ENCODE assay signal across 13 cellular contexts in the genomic region with DNA sequence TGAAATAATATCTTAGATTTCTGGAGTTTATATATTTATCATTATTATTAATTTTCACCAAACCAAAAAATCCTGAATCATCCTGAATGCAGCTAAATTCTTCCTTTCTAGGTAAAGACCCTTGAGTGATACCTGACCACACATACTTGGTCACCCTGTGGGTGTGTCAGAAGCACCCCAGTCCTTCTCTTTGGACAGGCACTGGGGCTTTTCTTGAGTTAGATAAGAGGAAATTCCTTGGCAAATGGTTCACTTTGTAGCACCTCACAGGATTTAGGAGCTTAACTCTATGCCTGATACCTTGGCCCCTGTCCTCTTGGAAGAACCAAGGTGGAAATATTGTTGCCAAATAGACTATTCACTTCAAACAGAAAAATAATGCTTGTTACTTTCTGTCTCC.
DNase-seq lines count a peak whose midpoint lies in the region; ATAC-seq, FAIRE-seq and TF ChIP-seq lines count a peak whose summit lies in the region.
"Had no signal": no experiment of that assay in that cellular context is flagged by ENCODE, and none has a peak within 500 bp of the region (broad histone marks: within the 10 kb centered on the region; RNA-seq: fewer than 3 reads in every experiment).

No MANE protein-coding gene starts in this region.

- H4K20me1 ChIP-seq in GM12878 (ENCODE audit: control insufficient read depth, insufficient read depth): no peaks in the 10 kb centered on the region
- H4K20me1 ChIP-seq: BLaER1 treated with 17β-estradiol and CSF1 and Interleukin-3, amounts not matched to agents 10 nM and 100 nM had no signal

- H3K27me3 ChIP-seq in GM12878 (replicated peaks in 1 of 2; ENCODE audit: control insufficient read depth in 2 of 2, insufficient read depth in 2 of 2, low read length in 1 of 2): no peaks in the 10 kb centered on the region
- no peaks in the 10 kb centered on the region for H3K27me3 ChIP-seq in thyroid gland
- H3K27me3 ChIP-seq: BLaER1 treated with 17β-estradiol and CSF1 and Interleukin-3, amounts not matched to agents 10 nM and 100 nM had no signal

- no peak overlapping the region for H3K4me3 Mint-ChIP-seq in natural killer cell
- no peak overlapping the region for H3K4me3 Mint-ChIP-seq in natural killer cell treated with Interleukin-12 subunit alpha and Interleukin-12 subunit beta and Interleukin-15 and Interleukin-18, amount 100 ng/mL, for 72 hours
- H3K4me3 Mint-ChIP-seq: B cell; CD8-positive, alpha-beta T cell had no signal

- H3K9me3 Mint-ChIP-seq in natural killer cell: no peaks in the 10 kb centered on the region
- no peaks in the 10 kb centered on the region for H3K9me3 Mint-ChIP-seq in natural killer cell treated with Interleukin-12 subunit alpha and Interleukin-12 subunit beta and Interleukin-15 and Interleukin-18, amount 100 ng/mL, for 72 hours
- H3K9me3 Mint-ChIP-seq: CD8-positive, alpha-beta T cell had no signal

- no TSS peak for BruUV-seq in GM12878 (replicated peaks; lab: Mats Ljungman, UMichigan)

- POLR2A ChIA-PET in GM12878 (lab: Charles Lee): no interaction called here

- no peaks in the 10 kb centered on the region for H3K4me1 Mint-ChIP-seq in natural killer cell
- H3K4me1 Mint-ChIP-seq in natural killer cell treated with Interleukin-12 subunit alpha and Interleukin-12 subunit beta and Interleukin-15 and Interleukin-18, amount 100 ng/mL, for 72 hours (ENCODE audit: low read depth in 2 of 2): no peaks in the 10 kb centered on the region
- H3K4me1 Mint-ChIP-seq: B cell had no signal

- H3K9me3 ChIP-seq in GM12878 (replicated peaks; ENCODE audit: control insufficient read depth, insufficient read depth, low read length): no peaks in the 10 kb centered on the region; the same call in 2 of the 3 replicates
- H3K9me3 ChIP-seq in thyroid gland: no peaks in the 10 kb centered on the region
- H3K9me3 ChIP-seq: HAP-1 had no signal

- H3K27me3 Mint-ChIP-seq in natural killer cell (ENCODE audit: low read depth in 2 of 2): no peaks in the 10 kb centered on the region
- H3K27me3 Mint-ChIP-seq in natural killer cell treated with Interleukin-12 subunit alpha and Interleukin-12 subunit beta and Interleukin-15 and Interleukin-18, amount 100 ng/mL, for 72 hours: peaks cover 0 to 6% of the 10 kb centered on the region in 2 donors
- H3K27me3 Mint-ChIP-seq: B cell had no signal

- intact Hi-C loops in natural killer cell (cut with micrococcal nuclease): loop anchor here (1.0 to 5.0 kb wide), 2 partner anchors 741 to 820 kb away; no protein-coding TSS in a partner anchor
- intact Hi-C loops in GM12878 (cut with micrococcal nuclease; ENCODE audit: unreplicated experiment): loop anchor here (1.0 to 5.0 kb wide), 3 partner anchors 365 to 818 kb away; no protein-coding TSS in a partner anchor
- intact Hi-C loops in thyroid gland (cut with DNase I): no loop called here
- intact Hi-C loops in posterior vena cava (cut with DNase I): loop anchor here (2.0 to 10.0 kb wide), 2 partner anchors 742 to 818 kb away; no protein-coding TSS in a partner anchor

- CTCF ChIA-PET in GM12878 (lab: Yijun Ruan, JAX): interaction anchor here (1.1 to 3.7 kb wide), 5 partner anchors 20 to 745 kb away, joined by 3 to 29 read pairs (median 4); no protein-coding TSS in a partner anchor

- no peak overlapping the region for H2AFZ ChIP-seq in GM12878 (ENCODE audit: control insufficient read depth, low read depth, low read length)
- H2AFZ ChIP-seq: GM23248 had no signal

- no peak for TF ChIP-seq POLR2A in GM12878 (IDR thresholded peaks at IDR 0.05; ENCODE audit: low read depth, low read length)
- TF ChIP-seq POLR2A in thyroid gland (IDR thresholded peaks at IDR 0.05): no peak

- no peak overlapping the region for H3K4me3 ChIP-seq in GM12878
- no peak overlapping the region for H3K4me3 ChIP-seq in thyroid gland (replicated peaks in 1 of 3)
- H3K4me3 ChIP-seq: BLaER1 treated with 17β-estradiol and CSF1 and Interleukin-3, amounts not matched to agents 10 nM and 100 nM; GM23248; HAP-1 had no signal

- TF ChIP-seq CTCF in natural killer cell (IDR thresholded peaks at IDR 0.05) (peak; percentile 1), GM12878 (IDR thresholded peaks at IDR 0.05 in 2 of 3, conservative IDR thresholded peaks at IDR 0.05 in 1 of 3; ENCODE audit: control insufficient read depth in 2 of 3, extremely low read depth in 1 of 3, insufficient read depth in 1 of 3, low read depth in 3 of 3, low read length in 3 of 3) (no peak), thyroid gland (IDR thresholded peaks at IDR 0.05) (no peak)

- SMC1A ChIA-PET in GM12878 (lab: Charles Lee; ENCODE audit: uncharacterized antibody, unreplicated experiment): interaction anchor here (0.6 to 2.3 kb wide), 5 partner anchors 7 to 819 kb away, joined by 3 to 13 read pairs (median 6); no protein-coding TSS in a partner anchor

- in situ Hi-C loops in GM12878 (cut with MboI): loop anchor here (5.0 to 25.0 kb wide), 3 partner anchors 740 to 1715 kb away; no protein-coding TSS in a partner anchor

- ATAC-seq in natural killer cell: no peak
- no peak for ATAC-seq in natural killer cell treated with Interleukin-12 subunit alpha and Interleukin-12 subunit beta and Interleukin-15 and Interleukin-18, amount 100 ng/mL, for 72 hours
- 0 out of 3 replicates have a peak, but pooled peaks have one; percentile 25 for ATAC-seq in GM12878
- ATAC-seq: CD8-positive, alpha-beta T cell had no signal

- no peaks in the 10 kb centered on the region for H3K36me3 Mint-ChIP-seq in natural killer cell
- H3K36me3 Mint-ChIP-seq in natural killer cell treated with Interleukin-12 subunit alpha and Interleukin-12 subunit beta and Interleukin-15 and Interleukin-18, amount 100 ng/mL, for 72 hours: no peaks in the 10 kb centered on the region
- H3K36me3 Mint-ChIP-seq: CD8-positive, alpha-beta T cell had no signal

- DNase-seq in natural killer cell (no peak), GM12878 (ENCODE audit: low read depth, low spot score) (no peak), thyroid gland (peak; percentile 13 to 27), posterior vena cava (ENCODE audit: low spot score) (no peak)
- no peak for DNase-seq in natural killer cell treated with Interleukin-12 subunit alpha and Interleukin-12 subunit beta and Interleukin-15 and Interleukin-18, amount 100 ng/mL, for 72 hours (ENCODE audit: low spot score)
- DNase-seq in activated CD4-positive, alpha-beta T cell treated with anti-CD3 and anti-CD28 coated beads, Interleukin-2, amount 50 U/mL, for 1 hour: no peak

- H3K27ac Mint-ChIP-seq in natural killer cell: no peak overlapping the region
- no peak overlapping the region for H3K27ac Mint-ChIP-seq in natural killer cell treated with Interleukin-12 subunit alpha and Interleukin-12 subunit beta and Interleukin-15 and Interleukin-18, amount 100 ng/mL, for 72 hours
- H3K27ac Mint-ChIP-seq: B cell; CD8-positive, alpha-beta T cell had no signal

- no peak for TF ChIP-seq RAD21 in GM12878 (IDR thresholded peaks at IDR 0.05; ENCODE audit: insufficient read depth, low read depth, low read length)

- H3K79me2 ChIP-seq in GM12878 (ENCODE audit: control insufficient read depth, insufficient read depth, low read length): no peaks in the 10 kb centered on the region

- no peak overlapping the region for H3K9ac ChIP-seq in GM12878 (ENCODE audit: control insufficient read depth, insufficient read depth, low read length)
- H3K9ac ChIP-seq: BLaER1 treated with 17β-estradiol and CSF1 and Interleukin-3, amounts not matched to agents 10 nM and 100 nM; GM23248 had no signal

- no peak overlapping the region for H3K4me2 ChIP-seq in GM12878 (ENCODE audit: control insufficient read depth, insufficient read depth)
- H3K4me2 ChIP-seq: BLaER1 treated with 17β-estradiol and CSF1 and Interleukin-3, amounts not matched to agents 10 nM and 100 nM had no signal

- H3K27ac ChIP-seq in GM12878 (ENCODE audit: control insufficient read depth, insufficient read depth) (no peak overlapping the region), thyroid gland (peak overlapping the region; percentile 17 to 64 (median 48))
- H3K27ac ChIP-seq: BLaER1 treated with 17β-estradiol and CSF1 and Interleukin-3, amounts not matched to agents 10 nM and 100 nM; GM23248; HL-60 had no signal

- RAD21 ChIA-PET in GM12878 (lab: Charles Lee; ENCODE audit: unreplicated experiment): interaction anchor here (1.2 to 1.4 kb wide), 2 partner anchors 13 to 742 kb away, joined by 4 to 6 read pairs; no protein-coding TSS in a partner anchor

- no peak for TF ChIP-seq EP300 in GM12878 (IDR thresholded peaks at IDR 0.05; ENCODE audit: borderline replicate concordance in 1 of 2, control insufficient read depth in 1 of 2, low read depth in 2 of 2, low read length in 2 of 2)

- H3K4me1 ChIP-seq in GM12878 (ENCODE audit: control insufficient read depth, insufficient read depth, low read length): no peaks in the 10 kb centered on the region
- H3K4me1 ChIP-seq in thyroid gland: peaks cover 9 to 20% of the 10 kb centered on the region in 2 donors
- H3K4me1 ChIP-seq: BLaER1 treated with 17β-estradiol and CSF1 and Interleukin-3, amounts not matched to agents 10 nM and 100 nM; HAP-1 had no signal

- no peak for FAIRE-seq in GM12878 (lab: Jason Lieb, UNC)
- FAIRE-seq: GM12891 had no signal

- H3K36me3 ChIP-seq in GM12878 (ENCODE audit: control insufficient read depth in 2 of 2, insufficient read depth in 2 of 2, low read length in 1 of 2): no peaks in the 10 kb centered on the region
- no peaks in the 10 kb centered on the region for H3K36me3 ChIP-seq in thyroid gland
- H3K36me3 ChIP-seq: BLaER1 treated with 17β-estradiol and CSF1 and Interleukin-3, amounts not matched to agents 10 nM and 100 nM; HAP-1 had no signal

TF ChIP-seq in GM12878, 131 proteins besides CTCF, POLR2A, EP300 and RAD21:
- no peak for TF ChIP-seq ZBED1 (IDR thresholded peaks at IDR 0.05; ENCODE audit: borderline replicate concordance)
- no peak for TF ChIP-seq SMARCA5 (IDR thresholded peaks at IDR 0.05)
- TF ChIP-seq POLR2AphosphoS5 (IDR thresholded peaks at IDR 0.05; ENCODE audit: low read length): no peak

Comparison
In these comparisons a context has a peak if more than half of its experiments do, and no peak if none do; other contexts are left out.
1. DNase-seq: peak in thyroid gland (2 of 2); none in natural killer cell (single experiment), natural killer cell treated with Interleukin-12 subunit alpha and Interleukin-12 subunit beta and Interleukin-15 and Interleukin-18, amount 100 ng/mL, for 72 hours (single experiment), GM12878 (single experiment), posterior vena cava (single experiment) and activated CD4-positive, alpha-beta T cell treated with anti-CD3 and anti-CD28 coated beads, Interleukin-2, amount 50 U/mL, for 1 hour (single experiment).